In the genomic region with DNA sequence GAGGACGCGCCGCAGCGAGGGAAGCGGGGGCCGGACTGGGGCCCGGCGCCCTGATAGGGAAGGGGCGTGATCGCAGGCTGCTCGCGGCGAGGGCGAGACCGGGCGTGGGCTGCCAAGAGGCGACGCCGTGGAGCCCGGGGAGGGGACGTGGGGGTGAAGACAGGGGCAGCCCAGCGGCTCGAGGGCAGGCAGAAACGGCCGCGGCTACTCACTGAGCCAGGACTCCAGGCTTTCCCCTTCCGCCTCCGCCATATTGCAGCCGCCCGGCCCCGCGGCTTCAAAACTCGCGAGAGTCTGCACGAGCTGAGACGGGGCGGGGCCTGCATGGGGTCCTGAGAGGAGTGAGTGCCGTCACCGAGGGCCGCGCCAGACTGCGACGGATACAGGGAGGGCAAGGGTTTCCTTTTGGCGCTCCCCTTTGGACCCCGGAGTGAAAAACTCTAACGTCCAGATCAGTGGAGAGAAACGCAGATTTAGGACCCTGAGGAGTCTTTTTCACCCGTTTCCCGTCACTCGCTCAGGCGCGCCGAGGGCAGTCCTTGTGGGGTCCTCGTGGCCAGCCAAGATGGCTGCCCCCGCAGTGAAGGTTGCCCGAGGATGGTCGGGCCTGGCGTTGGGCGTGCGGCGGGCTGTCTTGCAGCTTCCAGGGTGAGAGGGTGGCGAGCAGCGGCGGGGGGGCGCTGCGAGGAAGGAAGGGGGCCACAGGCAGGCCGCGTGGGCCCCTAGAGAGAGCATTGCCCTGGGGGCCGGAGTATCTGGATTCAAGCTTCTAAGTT, we compare ENCODE assay signal across 1 cellular context.
TF ChIP-seq lines count a peak whose summit lies in the region.

A gene with protein sequence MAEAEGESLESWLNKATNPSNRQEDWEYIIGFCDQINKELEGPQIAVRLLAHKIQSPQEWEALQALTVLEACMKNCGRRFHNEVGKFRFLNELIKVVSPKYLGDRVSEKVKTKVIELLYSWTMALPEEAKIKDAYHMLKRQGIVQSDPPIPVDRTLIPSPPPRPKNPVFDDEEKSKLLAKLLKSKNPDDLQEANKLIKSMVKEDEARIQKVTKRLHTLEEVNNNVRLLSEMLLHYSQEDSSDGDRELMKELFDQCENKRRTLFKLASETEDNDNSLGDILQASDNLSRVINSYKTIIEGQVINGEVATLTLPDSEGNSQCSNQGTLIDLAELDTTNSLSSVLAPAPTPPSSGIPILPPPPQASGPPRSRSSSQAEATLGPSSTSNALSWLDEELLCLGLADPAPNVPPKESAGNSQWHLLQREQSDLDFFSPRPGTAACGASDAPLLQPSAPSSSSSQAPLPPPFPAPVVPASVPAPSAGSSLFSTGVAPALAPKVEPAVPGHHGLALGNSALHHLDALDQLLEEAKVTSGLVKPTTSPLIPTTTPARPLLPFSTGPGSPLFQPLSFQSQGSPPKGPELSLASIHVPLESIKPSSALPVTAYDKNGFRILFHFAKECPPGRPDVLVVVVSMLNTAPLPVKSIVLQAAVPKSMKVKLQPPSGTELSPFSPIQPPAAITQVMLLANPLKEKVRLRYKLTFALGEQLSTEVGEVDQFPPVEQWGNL (minus strand): TSS at position 271 of the 776 bp plus-strand sequence. CDS start 19 bp downstream, at position 252.
MRPS7 (plus strand) TSS at position 544 of the 776 bp plus-strand sequence; CDS start at position 566, 22 bp downstream.

TF ChIP-seq in HepG2, 621 proteins besides CTCF, POLR2A, EP300 and RAD21 (continued from another document and continues in another):
- TF ChIP-seq AGO2 (optimal IDR thresholded peaks at IDR 0.05; ENCODE audit: low read depth, low read length): peak; percentile 77
- TF ChIP-seq ZFP41 (CRISPR knock-in tag; IDR thresholded peaks at IDR 0.05; ENCODE audit: borderline replicate concordance): no peak; the same call in 1 of the 2 replicates
- TF ChIP-seq ZSCAN22 (CRISPR knock-in tag; IDR thresholded peaks at IDR 0.05): no peak
- TF ChIP-seq, protein P1, sequence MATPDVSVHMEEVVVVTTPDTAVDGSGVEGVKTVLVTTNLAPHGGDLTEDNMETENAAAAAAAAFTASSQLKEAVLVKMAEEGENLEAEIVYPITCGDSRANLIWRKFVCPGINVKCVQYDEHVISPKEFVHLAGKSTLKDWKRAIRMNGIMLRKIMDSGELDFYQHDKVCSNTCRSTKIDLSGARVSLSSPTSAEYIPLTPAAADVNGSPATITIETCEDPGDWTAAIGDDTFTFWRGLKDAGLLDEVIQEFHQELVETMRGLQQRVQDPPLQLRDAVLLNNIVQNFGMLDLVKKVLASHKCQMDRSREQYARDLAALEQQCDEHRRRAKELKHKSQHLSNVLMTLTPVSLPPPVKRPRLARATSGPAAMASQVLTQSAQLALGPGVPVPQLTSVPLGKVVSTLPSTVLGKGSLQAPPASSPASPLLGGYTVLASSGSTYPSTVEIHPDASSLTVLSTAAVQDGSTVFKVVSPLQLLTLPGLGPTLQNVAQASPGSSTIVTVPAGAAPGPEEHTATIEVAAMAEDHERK (CRISPR knock-in tag; IDR thresholded peaks at IDR 0.05; ENCODE audit: low read depth): no peak
- no peak for TF ChIP-seq ZFP82 (CRISPR knock-in tag; IDR thresholded peaks at IDR 0.05; ENCODE audit: borderline replicate concordance)
- no peak for TF ChIP-seq ZFAT (CRISPR knock-in tag; conservative IDR thresholded peaks at IDR 0.05)
- no peak for TF ChIP-seq ZNF180 (CRISPR knock-in tag; IDR thresholded peaks at IDR 0.05; ENCODE audit: borderline replicate concordance, low read depth)
- TF ChIP-seq ZNF670 (CRISPR knock-in tag; IDR thresholded peaks at IDR 0.05; ENCODE audit: borderline replicate concordance): peak; percentile 95
- TF ChIP-seq ZNF780A (CRISPR knock-in tag; IDR thresholded peaks at IDR 0.05): 0 out of 2 replicates have a peak, but pooled peaks have one; percentile 13
- TF ChIP-seq ZBTB46 (CRISPR knock-in tag; IDR thresholded peaks at IDR 0.05; ENCODE audit: borderline replicate concordance): 0 out of 2 replicates have a peak, but pooled peaks have one; percentile 51
- no peak for TF ChIP-seq NFYB (CRISPR knock-in tag; IDR thresholded peaks at IDR 0.05)
- TF ChIP-seq MAFK (conservative IDR thresholded peaks at IDR 0.05 in 1 of 2, IDR thresholded peaks at IDR 0.05 in 1 of 2; ENCODE audit: low read length in 2 of 2): no peak
- TF ChIP-seq ZFY (CRISPR knock-in tag; IDR thresholded peaks at IDR 0.05): peak; percentile 91
- peak; percentile 92; the same call in 1 of the 2 replicates for TF ChIP-seq NFKB2 (CRISPR knock-in tag; IDR thresholded peaks at IDR 0.05; ENCODE audit: borderline replicate concordance)
- TF ChIP-seq, protein P2, sequence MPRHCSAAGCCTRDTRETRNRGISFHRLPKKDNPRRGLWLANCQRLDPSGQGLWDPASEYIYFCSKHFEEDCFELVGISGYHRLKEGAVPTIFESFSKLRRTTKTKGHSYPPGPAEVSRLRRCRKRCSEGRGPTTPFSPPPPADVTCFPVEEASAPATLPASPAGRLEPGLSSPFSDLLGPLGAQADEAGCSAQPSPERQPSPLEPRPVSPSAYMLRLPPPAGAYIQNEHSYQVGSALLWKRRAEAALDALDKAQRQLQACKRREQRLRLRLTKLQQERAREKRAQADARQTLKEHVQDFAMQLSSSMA (CRISPR knock-in tag; IDR thresholded peaks at IDR 0.05): peak; percentile 70; the same call in 1 of the 2 replicates
- no peak for TF ChIP-seq MATR3 (CRISPR knock-in tag; IDR thresholded peaks at IDR 0.05)
- peak; percentile 80; the same call in 1 of the 2 replicates for TF ChIP-seq MIER3 (CRISPR knock-in tag; IDR thresholded peaks at IDR 0.05; ENCODE audit: borderline replicate concordance)
- no peak for TF ChIP-seq SP5 (CRISPR knock-in tag; IDR thresholded peaks at IDR 0.05; ENCODE audit: borderline replicate concordance, low read depth)
- TF ChIP-seq ZNF839 (CRISPR knock-in tag; IDR thresholded peaks at IDR 0.05; ENCODE audit: borderline replicate concordance): peak; percentile 56; the same call in 1 of the 2 replicates
- TF ChIP-seq ZNF121 (CRISPR knock-in tag; IDR thresholded peaks at IDR 0.05): no peak
- TF ChIP-seq CREM (IDR thresholded peaks at IDR 0.05): peak; percentile 86
- TF ChIP-seq CREM (CRISPR knock-in tag; IDR thresholded peaks at IDR 0.05): no peak
- TF ChIP-seq GATA4 (IDR thresholded peaks at IDR 0.05; ENCODE audit: borderline replicate concordance, low read depth): no peak; the same call in 1 of the 2 replicates
- peak; percentile 52 for TF ChIP-seq TEAD3 (CRISPR knock-in tag; optimal IDR thresholded peaks at IDR 0.05; ENCODE audit: borderline replicate concordance)
- TF ChIP-seq, protein P3, sequence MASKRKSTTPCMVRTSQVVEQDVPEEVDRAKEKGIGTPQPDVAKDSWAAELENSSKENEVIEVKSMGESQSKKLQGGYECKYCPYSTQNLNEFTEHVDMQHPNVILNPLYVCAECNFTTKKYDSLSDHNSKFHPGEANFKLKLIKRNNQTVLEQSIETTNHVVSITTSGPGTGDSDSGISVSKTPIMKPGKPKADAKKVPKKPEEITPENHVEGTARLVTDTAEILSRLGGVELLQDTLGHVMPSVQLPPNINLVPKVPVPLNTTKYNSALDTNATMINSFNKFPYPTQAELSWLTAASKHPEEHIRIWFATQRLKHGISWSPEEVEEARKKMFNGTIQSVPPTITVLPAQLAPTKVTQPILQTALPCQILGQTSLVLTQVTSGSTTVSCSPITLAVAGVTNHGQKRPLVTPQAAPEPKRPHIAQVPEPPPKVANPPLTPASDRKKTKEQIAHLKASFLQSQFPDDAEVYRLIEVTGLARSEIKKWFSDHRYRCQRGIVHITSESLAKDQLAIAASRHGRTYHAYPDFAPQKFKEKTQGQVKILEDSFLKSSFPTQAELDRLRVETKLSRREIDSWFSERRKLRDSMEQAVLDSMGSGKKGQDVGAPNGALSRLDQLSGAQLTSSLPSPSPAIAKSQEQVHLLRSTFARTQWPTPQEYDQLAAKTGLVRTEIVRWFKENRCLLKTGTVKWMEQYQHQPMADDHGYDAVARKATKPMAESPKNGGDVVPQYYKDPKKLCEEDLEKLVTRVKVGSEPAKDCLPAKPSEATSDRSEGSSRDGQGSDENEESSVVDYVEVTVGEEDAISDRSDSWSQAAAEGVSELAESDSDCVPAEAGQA (IDR thresholded peaks at IDR 0.05; ENCODE audit: low read depth): peak; percentile 40; the same call in 1 of the 2 replicates
- TF ChIP-seq, protein P3 (CRISPR knock-in tag; IDR thresholded peaks at IDR 0.05; ENCODE audit: borderline replicate concordance): no peak; the same call in 1 of the 2 replicates
- TF ChIP-seq ZBTB7A (CRISPR knock-in tag; IDR thresholded peaks at IDR 0.05): no peak
- peak; percentile 66; the same call in 1 of the 2 replicates for TF ChIP-seq ZNF746 (CRISPR knock-in tag; IDR thresholded peaks at IDR 0.05)
- TF ChIP-seq, protein P4, sequence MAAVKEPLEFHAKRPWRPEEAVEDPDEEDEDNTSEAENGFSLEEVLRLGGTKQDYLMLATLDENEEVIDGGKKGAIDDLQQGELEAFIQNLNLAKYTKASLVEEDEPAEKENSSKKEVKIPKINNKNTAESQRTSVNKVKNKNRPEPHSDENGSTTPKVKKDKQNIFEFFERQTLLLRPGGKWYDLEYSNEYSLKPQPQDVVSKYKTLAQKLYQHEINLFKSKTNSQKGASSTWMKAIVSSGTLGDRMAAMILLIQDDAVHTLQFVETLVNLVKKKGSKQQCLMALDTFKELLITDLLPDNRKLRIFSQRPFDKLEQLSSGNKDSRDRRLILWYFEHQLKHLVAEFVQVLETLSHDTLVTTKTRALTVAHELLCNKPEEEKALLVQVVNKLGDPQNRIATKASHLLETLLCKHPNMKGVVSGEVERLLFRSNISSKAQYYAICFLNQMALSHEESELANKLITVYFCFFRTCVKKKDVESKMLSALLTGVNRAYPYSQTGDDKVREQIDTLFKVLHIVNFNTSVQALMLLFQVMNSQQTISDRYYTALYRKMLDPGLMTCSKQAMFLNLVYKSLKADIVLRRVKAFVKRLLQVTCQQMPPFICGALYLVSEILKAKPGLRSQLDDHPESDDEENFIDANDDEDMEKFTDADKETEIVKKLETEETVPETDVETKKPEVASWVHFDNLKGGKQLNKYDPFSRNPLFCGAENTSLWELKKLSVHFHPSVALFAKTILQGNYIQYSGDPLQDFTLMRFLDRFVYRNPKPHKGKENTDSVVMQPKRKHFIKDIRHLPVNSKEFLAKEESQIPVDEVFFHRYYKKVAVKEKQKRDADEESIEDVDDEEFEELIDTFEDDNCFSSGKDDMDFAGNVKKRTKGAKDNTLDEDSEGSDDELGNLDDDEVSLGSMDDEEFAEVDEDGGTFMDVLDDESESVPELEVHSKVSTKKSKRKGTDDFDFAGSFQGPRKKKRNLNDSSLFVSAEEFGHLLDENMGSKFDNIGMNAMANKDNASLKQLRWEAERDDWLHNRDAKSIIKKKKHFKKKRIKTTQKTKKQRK (IDR thresholded peaks at IDR 0.05; ENCODE audit: low read length): no peak
- TF ChIP-seq, protein P5, sequence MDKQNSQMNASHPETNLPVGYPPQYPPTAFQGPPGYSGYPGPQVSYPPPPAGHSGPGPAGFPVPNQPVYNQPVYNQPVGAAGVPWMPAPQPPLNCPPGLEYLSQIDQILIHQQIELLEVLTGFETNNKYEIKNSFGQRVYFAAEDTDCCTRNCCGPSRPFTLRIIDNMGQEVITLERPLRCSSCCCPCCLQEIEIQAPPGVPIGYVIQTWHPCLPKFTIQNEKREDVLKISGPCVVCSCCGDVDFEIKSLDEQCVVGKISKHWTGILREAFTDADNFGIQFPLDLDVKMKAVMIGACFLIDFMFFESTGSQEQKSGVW (CRISPR knock-in tag; IDR thresholded peaks at IDR 0.05; ENCODE audit: borderline replicate concordance): no peak
- no peak for TF ChIP-seq NR2F6 (IDR thresholded peaks at IDR 0.05)
- TF ChIP-seq NR2F6 (CRISPR knock-in tag; IDR thresholded peaks at IDR 0.05): peak; percentile 25
- TF ChIP-seq, protein P6, sequence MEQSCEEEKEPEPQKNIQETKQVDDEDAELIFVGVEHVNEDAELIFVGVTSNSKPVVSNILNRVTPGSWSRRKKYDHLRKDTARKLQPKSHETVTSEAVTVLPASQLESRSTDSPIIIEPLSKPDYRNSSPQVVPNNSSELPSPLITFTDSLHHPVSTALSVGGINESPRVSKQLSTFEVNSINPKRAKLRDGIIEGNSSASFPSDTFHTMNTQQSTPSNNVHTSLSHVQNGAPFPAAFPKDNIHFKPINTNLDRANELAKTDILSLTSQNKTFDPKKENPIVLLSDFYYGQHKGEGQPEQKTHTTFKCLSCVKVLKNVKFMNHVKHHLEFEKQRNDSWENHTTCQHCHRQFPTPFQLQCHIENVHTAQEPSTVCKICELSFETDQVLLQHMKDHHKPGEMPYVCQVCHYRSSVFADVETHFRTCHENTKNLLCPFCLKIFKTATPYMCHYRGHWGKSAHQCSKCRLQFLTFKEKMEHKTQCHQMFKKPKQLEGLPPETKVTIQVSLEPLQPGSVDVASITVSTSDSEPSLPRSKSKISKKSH (CRISPR knock-in tag; IDR thresholded peaks at IDR 0.05; ENCODE audit: borderline replicate concordance): peak; percentile 87; the same call in 1 of the 2 replicates
- TF ChIP-seq ATM (IDR thresholded peaks at IDR 0.05; ENCODE audit: borderline replicate concordance): no peak
- peak; percentile 95 for TF ChIP-seq ZNF749 (CRISPR knock-in tag; IDR thresholded peaks at IDR 0.05; ENCODE audit: borderline replicate concordance)
